In the genomic region with DNA sequence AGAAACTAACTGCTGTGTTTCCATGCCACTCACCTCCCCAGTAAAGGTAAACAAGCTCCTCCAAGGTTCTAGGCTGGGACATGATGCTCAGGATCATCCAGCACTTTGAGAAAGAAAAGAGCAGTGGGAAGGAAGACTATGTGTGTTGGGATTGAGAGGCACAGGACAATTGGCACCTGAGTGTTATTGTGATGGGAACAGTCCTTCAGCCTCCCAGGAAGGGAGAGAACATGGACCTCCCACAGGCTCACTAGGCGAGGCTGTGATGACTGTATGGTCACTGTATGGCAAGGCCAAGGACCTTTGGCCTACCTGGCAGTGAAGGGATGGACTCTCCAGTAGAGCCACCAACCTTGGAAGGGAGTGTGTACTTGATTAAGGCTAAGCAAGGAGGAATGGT, we compare ENCODE assay signal across 18 cellular contexts.
DNase-seq lines count a peak whose midpoint lies in the region; ATAC-seq and TF ChIP-seq lines count a peak whose summit lies in the region.
"Had no signal": no experiment of that assay in that cellular context is flagged by ENCODE, and none has a peak within 500 bp of the region (broad histone marks: within the 10 kb centered on the region; RNA-seq: fewer than 3 reads in every experiment).

No MANE protein-coding gene starts in this region.

- no peak overlapping the region for H2BK120ac ChIP-seq in mesendoderm (ENCODE audit: low read depth, low read length)

- TF ChIP-seq CTCF in GM10248 (IDR thresholded peaks at IDR 0.05; ENCODE audit: control extremely low read depth, extremely low read depth, low read depth, missing control alignments) = no peak
- no peak for TF ChIP-seq CTCF in colonic mucosa (IDR thresholded peaks at IDR 0.05)
- no peak for TF ChIP-seq CTCF in transverse colon (IDR thresholded peaks at IDR 0.05)

- TF ChIP-seq POLR2A in transverse colon (IDR thresholded peaks at IDR 0.05) = no peak

- no peaks in the 10 kb centered on the region for H3K79me1 ChIP-seq in mesendoderm (ENCODE audit: low read length)

- H3K56ac ChIP-seq in mesendoderm (ENCODE audit: low read length) = no peak overlapping the region

- H3K9me3 ChIP-seq in colonic mucosa = no peaks in the 10 kb centered on the region
- no peaks in the 10 kb centered on the region for H3K9me3 ChIP-seq in transverse colon
- H3K9me3 ChIP-seq: neutrophil had no signal

- TF ChIP-seq EP300 in transverse colon (IDR thresholded peaks at IDR 0.05; ENCODE audit: low read depth) = no peak

- H3K4ac ChIP-seq in mesendoderm (ENCODE audit: low read depth, low read length) = no peak overlapping the region

- H3K9ac ChIP-seq in colonic mucosa (ENCODE audit: low read depth in 2 of 2, low read length in 2 of 2) (no peak overlapping the region), mesendoderm (ENCODE audit: low read length) (no peak overlapping the region)
- H3K9ac ChIP-seq: BLaER1 treated with 17β-estradiol and CSF1 and Interleukin-3, amounts not matched to agents 10 nM and 100 nM had no signal

- H3K4me3 ChIP-seq in colonic mucosa (no peak overlapping the region), mesendoderm (ENCODE audit: low read length) (no peak overlapping the region), transverse colon (no peak overlapping the region)
- H3K4me3 ChIP-seq: BLaER1 treated with 17β-estradiol and CSF1 and Interleukin-3, amounts not matched to agents 10 nM and 100 nM had no signal

- H3K79me2 ChIP-seq in mesendoderm (ENCODE audit: control insufficient read depth, insufficient read depth, low read length) = no peaks in the 10 kb centered on the region

- DNase-seq in AG20443 (ENCODE audit: low spot score) = peak; percentile 5
- DNase-seq in GM10248 (ENCODE audit: extremely low spot score) = peak; percentile 5
- DNase-seq in colonic mucosa = peak; percentile 8
- DNase-seq in mesendoderm = no peak
- DNase-seq in transverse colon = no peak
- DNase-seq in iPS-NIHi7 (ENCODE audit: extremely low spot score) = no peak
- DNase-seq in NCI-H345 treated with DMSO at 0.1 percent for 48 hours (lab: John Stamatoyannopoulos, UW; ENCODE audit: unreplicated experiment) = no peak
- DNase-seq: DMS79; effector CD4-positive, alpha-beta T cell; IMR-90; midbrain; MV-4-11; stimulated activated CD4-positive, alpha-beta T cell treated with anti-CD3 and anti-CD28 coated beads, Interleukin-15, amount 100 ng/mL, for 24 hours; stimulated activated CD4-positive, alpha-beta T cell treated with anti-CD3 and anti-CD28 coated beads, Interleukin-4, amount 100 ng/mL, for 4 hours had no signal

- CTCF ChIA-PET in GM10248 (lab: Yijun Ruan, JAX) = no interaction called here

- intact Hi-C loops in colonic mucosa (cut with DNase I) (no loop called here), transverse colon (cut with DNase I; ENCODE audit: low total_unique reads) (no loop called here)

- no peak overlapping the region for H3K4me2 ChIP-seq in mesendoderm (ENCODE audit: low read length)
- H3K4me2 ChIP-seq: BLaER1 treated with 17β-estradiol and CSF1 and Interleukin-3, amounts not matched to agents 10 nM and 100 nM had no signal

- POLR2A ChIA-PET in GM10248 (lab: Yijun Ruan, JAX) = no interaction called here

- H3K18ac ChIP-seq in mesendoderm (ENCODE audit: low read length) = no peak overlapping the region

- no peak overlapping the region for H4K5ac ChIP-seq in mesendoderm (ENCODE audit: low read length)

- H4K8ac ChIP-seq in mesendoderm (ENCODE audit: low read depth, low read length) = no peak overlapping the region

- ATAC-seq in GM19397 (IDR thresholded peaks at IDR 0.05; ENCODE audit: unreplicated experiment) = no peak
- ATAC-seq: naive thymus-derived CD4-positive, alpha-beta T cell had no signal

- no peaks in the 10 kb centered on the region for H3K4me1 ChIP-seq in colonic mucosa
- H3K4me1 ChIP-seq in mesendoderm (ENCODE audit: control insufficient read depth, low read depth, low read length) = no peaks in the 10 kb centered on the region
- H3K4me1 ChIP-seq in transverse colon = no peaks in the 10 kb centered on the region

- H3K23ac ChIP-seq in mesendoderm (ENCODE audit: low read length) = no peak overlapping the region

- peak overlapping the region; percentile 33 for H2AK5ac ChIP-seq in mesendoderm (ENCODE audit: low read length)

- in situ Hi-C loops in transverse colon (cut with MboI; ENCODE audit: low pct_ligation_motif_present in 1 of 4, low pct_unique_long_range_greater_than_20kb in 1 of 4, low sequenced_read_pairs in 3 of 4) = no loop called here

- H2BK15ac ChIP-seq in mesendoderm (replicated peaks; ENCODE audit: low read depth) = no peak overlapping the region

- H3K27ac ChIP-seq in colonic mucosa (no peak overlapping the region), mesendoderm (ENCODE audit: low read depth, low read length) (no peak overlapping the region), transverse colon (no peak overlapping the region)
- H3K27ac ChIP-seq: BLaER1 treated with 17β-estradiol and CSF1 and Interleukin-3, amounts not matched to agents 10 nM and 100 nM; neutrophil had no signal

- no peaks in the 10 kb centered on the region for H3K27me3 ChIP-seq in colonic mucosa
- H3K27me3 ChIP-seq in mesendoderm (ENCODE audit: insufficient read depth, low read length, poor library complexity) = no peaks in the 10 kb centered on the region
- H3K27me3 ChIP-seq in transverse colon = no peaks in the 10 kb centered on the region
- H3K27me3 ChIP-seq: BLaER1 treated with 17β-estradiol and CSF1 and Interleukin-3, amounts not matched to agents 10 nM and 100 nM; neutrophil had no signal

- no peaks in the 10 kb centered on the region for H3K36me3 ChIP-seq in colonic mucosa
- no peaks in the 10 kb centered on the region for H3K36me3 ChIP-seq in mesendoderm (ENCODE audit: control insufficient read depth, insufficient read depth, low read length)
- no peaks in the 10 kb centered on the region for H3K36me3 ChIP-seq in transverse colon
- H3K36me3 ChIP-seq: BLaER1 treated with 17β-estradiol and CSF1 and Interleukin-3, amounts not matched to agents 10 nM and 100 nM; neutrophil had no signal

- H2BK5ac ChIP-seq in mesendoderm (ENCODE audit: low read length) = no peak overlapping the region

- WGBS in mesendoderm (ENCODE audit: extremely low coverage, insufficient coverage, low lambda C conversion rate) = no CpG with 5 or more reads among the region's 1 CpG
- WGBS in transverse colon (ENCODE audit: low coverage in 1 of 2), 2 donors = 60 to 100% methylated on average over 1 of the region's 1 CpG

Comparison
In these comparisons a context has a peak if more than half of its experiments do, and no peak if none do; other contexts are left out.
1. DNase-seq: peak in AG20443 (single experiment), GM10248 (single experiment) and colonic mucosa (single experiment); none in mesendoderm (single experiment), transverse colon (single experiment), iPS-NIHi7 (single experiment) and NCI-H345 treated with DMSO at 0.1 percent for 48 hours (single experiment).